In genomic region chr17:48593840-48594411, GRCh38 we compare ENCODE assay signal across 8 cellular contexts. TPM values are rescaled to one million over a fixed set of nuclear protein-coding genes. Genes with fewer than 3 reads are reported as not detected.
DNase-seq lines count a peak whose midpoint lies in the region; ATAC-seq, FAIRE-seq and TF ChIP-seq lines count a peak whose summit lies in the region.

No MANE protein-coding gene starts in this region.

- H3K14ac ChIP-seq in neuronal stem cell (ENCODE audit: low read length) = no peak overlapping the region

- H3K79me1 ChIP-seq in neuronal stem cell (ENCODE audit: low read depth, low read length) = no peaks in the 10 kb centered on the region

- H2AK5ac ChIP-seq in neuronal stem cell (ENCODE audit: low read depth, low read length) = no peak overlapping the region

- H3K27ac ChIP-seq in HUES6 (ENCODE audit: low read depth, low read length) (no peak overlapping the region; the same call in 1 of the 2 replicates), fibroblast of lung (ENCODE audit: insufficient read depth, low read length) (peak overlapping the region; percentile 98), neuronal stem cell (replicated peaks; ENCODE audit: low read length) (no peak overlapping the region), tibial artery (no peak overlapping the region)

- no peaks in the 10 kb centered on the region for H4K20me1 ChIP-seq in fibroblast of lung (ENCODE audit: control insufficient read depth, extremely low read depth, insufficient read depth, low read length)

- H3K27me3 ChIP-seq in HUES6 (ENCODE audit: control insufficient read depth, insufficient read depth, low read length) = peaks cover 100% of the 10 kb centered on the region
- H3K27me3 ChIP-seq in fibroblast of lung (ENCODE audit: control insufficient read depth, insufficient read depth, low read length) = no peaks in the 10 kb centered on the region
- H3K27me3 ChIP-seq in neuronal stem cell (ENCODE audit: control insufficient read depth in 3 of 3, insufficient read depth in 3 of 3, low read depth in 1 of 3, low read length in 3 of 3) = peaks cover 67 to 100% (median 100%) of the 10 kb centered on the region in 3 experiments
- H3K27me3 ChIP-seq in tibial artery = peaks cover 0 to 94% of the 10 kb centered on the region in 2 donors

- no peak overlapping the region for H4K8ac ChIP-seq in neuronal stem cell (ENCODE audit: low read depth, low read length)

- H4K91ac ChIP-seq in neuronal stem cell (ENCODE audit: low read depth, low read length, poor library complexity) = no peak overlapping the region

- H3K4me1 ChIP-seq in HUES6 (ENCODE audit: control insufficient read depth, insufficient read depth, low read length) (peaks cover 45% of the 10 kb centered on the region), fibroblast of lung (ENCODE audit: control insufficient read depth, extremely low read depth, insufficient read depth, low read length) (peaks cover 4% of the 10 kb centered on the region), neuronal stem cell (ENCODE audit: control insufficient read depth in 2 of 2, insufficient read depth in 1 of 2, low read depth in 1 of 2, low read length in 2 of 2) (no peaks in the 10 kb centered on the region), tibial artery (peaks cover 0 to 40% (median 25%) of the 10 kb centered on the region in 4 donors)

- DNase-seq in D721Med (ENCODE audit: insufficient read length, low spot score) (peak; percentile 64), OCI-M1 (lab: John Stamatoyannopoulos, UW) (peak; percentile 95), activated T-cell treated with anti-CD3 and anti-CD28 coated beads for 48 hours (ENCODE audit: low read depth) (peak; percentile 84), fibroblast of lung (ENCODE audit: low read depth in 2 of 2) (peak; percentile 87 to 100), neuronal stem cell (ENCODE audit: low spot score) (peak; percentile 76), tibial artery (peak in 1 of 2 donors; percentile 47)

- no peak overlapping the region for H2BK12ac ChIP-seq in neuronal stem cell (ENCODE audit: low read length)

- no peak overlapping the region for H3K18ac ChIP-seq in neuronal stem cell (ENCODE audit: low read length)

- no peak overlapping the region for H3K4ac ChIP-seq in neuronal stem cell (ENCODE audit: low read length)

- H3K23ac ChIP-seq in neuronal stem cell (ENCODE audit: low read depth, low read length, poor library complexity) = no peak overlapping the region

- intact Hi-C loops in tibial artery (cut with DNase I; ENCODE audit: low total_unique reads) = no loop called here

- H3K9ac ChIP-seq in HUES6 (ENCODE audit: low read length) = peak overlapping the region; percentile 87
- peak overlapping the region; percentile 32 for H3K9ac ChIP-seq in fibroblast of lung (ENCODE audit: insufficient read depth, low read length)
- H3K9ac ChIP-seq in neuronal stem cell (ENCODE audit: low read depth, low read length, poor library complexity) = no peak overlapping the region

- peak overlapping the region; percentile 57 for H3K4me3 ChIP-seq in HUES6 (ENCODE audit: low read depth, low read length)
- peak overlapping the region; percentile 83 to 98 (median 92) for H3K4me3 ChIP-seq in fibroblast of lung (replicated peaks in 1 of 4; ENCODE audit: control extremely low read depth in 1 of 4, insufficient read depth in 1 of 4, low read depth in 3 of 4, low read length in 4 of 4)
- H3K4me3 ChIP-seq in neuronal stem cell (ENCODE audit: low read length in 2 of 2) = no peak overlapping the region
- peak overlapping the region; percentile 10 to 40 for H3K4me3 ChIP-seq in tibial artery

- H2BK5ac ChIP-seq in neuronal stem cell (ENCODE audit: low read length) = no peak overlapping the region

- peak overlapping the region; percentile 95 for H3K4me2 ChIP-seq in fibroblast of lung (ENCODE audit: extremely low read depth, insufficient read depth, low read length)
- no peak overlapping the region for H3K4me2 ChIP-seq in neuronal stem cell (ENCODE audit: insufficient read depth, low read length, poor library complexity, severe bottlenecking)

- no peak overlapping the region for H2BK15ac ChIP-seq in neuronal stem cell (ENCODE audit: low read length)

- H3K9me3 ChIP-seq in HUES6 (ENCODE audit: control insufficient read depth, insufficient read depth, low read depth, low read length) (no peaks in the 10 kb centered on the region), fibroblast of lung (ENCODE audit: control insufficient read depth, insufficient read depth, low read depth, low read length) (no peaks in the 10 kb centered on the region), neuronal stem cell (replicated peaks in 1 of 2; ENCODE audit: control insufficient read depth in 2 of 2, insufficient read depth in 1 of 2, low read depth in 1 of 2, low read length in 2 of 2) (peaks cover 0 to 4% of the 10 kb centered on the region in 2 donors), tibial artery (no peaks in the 10 kb centered on the region)

- H2BK120ac ChIP-seq in neuronal stem cell (ENCODE audit: low read depth, low read length) = no peak overlapping the region

- no peak for FAIRE-seq in D721Med (lab: Jason Lieb, UNC)

- no peak for ATAC-seq in HG02571 (IDR thresholded peaks at IDR 0.05; ENCODE audit: unreplicated experiment)

- H3K79me2 ChIP-seq in fibroblast of lung (ENCODE audit: control insufficient read depth, insufficient read depth, low read length) = peaks cover 97% of the 10 kb centered on the region

- no peaks in the 10 kb centered on the region; the same call in 1 of the 2 replicates for H3K36me3 ChIP-seq in HUES6 (ENCODE audit: control insufficient read depth, insufficient read depth, low read length)
- H3K36me3 ChIP-seq in fibroblast of lung (ENCODE audit: control insufficient read depth, insufficient read depth, low read length) = peaks cover 4% of the 10 kb centered on the region
- H3K36me3 ChIP-seq in neuronal stem cell (replicated peaks in 1 of 2; ENCODE audit: control insufficient read depth in 2 of 2, insufficient read depth in 2 of 2, low read length in 2 of 2) = no peaks in the 10 kb centered on the region
- no peaks in the 10 kb centered on the region for H3K36me3 ChIP-seq in tibial artery

- TF ChIP-seq CTCF in D721Med (IDR thresholded peaks at IDR 0.05; ENCODE audit: insufficient read depth, missing control alignments) = peak; percentile 87
- TF ChIP-seq CTCF in fibroblast of lung (conservative IDR thresholded peaks at IDR 0.05 in 1 of 2, IDR thresholded peaks at IDR 0.05 in 1 of 2; ENCODE audit: low read depth in 1 of 2, low read length in 2 of 2) = peak; percentile 79 to 90
- TF ChIP-seq CTCF in tibial artery (IDR thresholded peaks at IDR 0.05) = peak; percentile 89 to 92

- no peak overlapping the region for H2AFZ ChIP-seq in fibroblast of lung (ENCODE audit: low read length)
- H2AFZ ChIP-seq in neuronal stem cell (ENCODE audit: low read length) = no peak overlapping the region

- no CpG with 5 or more reads among the region's 30 CpGs for WGBS in neuronal stem cell (ENCODE audit: extremely low coverage in 2 of 2, insufficient read length in 2 of 2, insufficient replicate concordance in 1 of 2), 2 donors

RNA-seq across cellular contexts. Expression of gene HOXB5, which starts 0.3 kb away (rescaled TPM):
- 1.0 and 2.1 TPM in 2 replicates for total RNA-seq in fibroblast of lung
- polyA plus RNA-seq in fibroblast of lung = 9.4 and 17.2 TPM in 2 replicates
- 24.6 and 41.8 TPM in 2 replicates for polyA plus RNA-seq in fibroblast of lung (2012)
- 3.8 and 5.5 TPM in 2 replicates for polyA minus RNA-seq in fibroblast of lung (ENCODE audit: low replicate concordance)
- not detected for polyA plus RNA-seq in neuronal stem cell (2013, experiment 1 of 2)
- not detected for polyA plus RNA-seq in neuronal stem cell (2013, experiment 2 of 2)

RNA-seq across cellular contexts. Expression of gene HOXB3, which starts 3.9 kb away (rescaled TPM):
- total RNA-seq in fibroblast of lung = 15.7 and 28.6 TPM in 2 replicates
- polyA plus RNA-seq in fibroblast of lung = 15.7 and 19.5 TPM in 2 replicates
- 20.9 and 25.3 TPM in 2 replicates for polyA plus RNA-seq in fibroblast of lung (2012)
- 3.5 and 4.9 TPM in 2 replicates for polyA minus RNA-seq in fibroblast of lung (ENCODE audit: low replicate concordance)
- polyA plus RNA-seq in neuronal stem cell (2013, experiment 1 of 2) = not detected
- not detected for polyA plus RNA-seq in neuronal stem cell (2013, experiment 2 of 2)

RNA-seq across cellular contexts. Expression of gene HOXB6, which starts 10.9 kb away (rescaled TPM):
- total RNA-seq in fibroblast of lung = 10.5 and 16.2 TPM in 2 replicates
- polyA plus RNA-seq in fibroblast of lung = 28.9 and 42.1 TPM in 2 replicates
- polyA plus RNA-seq in fibroblast of lung (2012) = 36.4 and 58.8 TPM in 2 replicates
- polyA minus RNA-seq in fibroblast of lung (ENCODE audit: low replicate concordance) = 33.2 and 59.3 TPM in 2 replicates
- not detected for polyA plus RNA-seq in neuronal stem cell (2013, experiment 1 of 2)
- polyA plus RNA-seq in neuronal stem cell (2013, experiment 2 of 2) = not detected

RNA-seq across cellular contexts. Expression of gene HOXB4, which starts 15.8 kb away (rescaled TPM):
- 6.2 and 8.9 TPM in 2 replicates for total RNA-seq in fibroblast of lung
- polyA plus RNA-seq in fibroblast of lung = 3.4 and 3.8 TPM in 2 replicates
- 4.5 and 5.6 TPM in 2 replicates for polyA plus RNA-seq in fibroblast of lung (2012)
- 3.8 and 5.0 TPM in 2 replicates for polyA minus RNA-seq in fibroblast of lung (ENCODE audit: low replicate concordance)
- polyA plus RNA-seq in neuronal stem cell (2013, experiment 1 of 2) = not detected
- not detected for polyA plus RNA-seq in neuronal stem cell (2013, experiment 2 of 2)

RNA-seq across cellular contexts. Expression of gene HOXB7, which starts 16.9 kb away (rescaled TPM):
- total RNA-seq in fibroblast of lung = 6.4 and 7.4 TPM in 2 replicates
- 11.8 and 12.7 TPM in 2 replicates for polyA plus RNA-seq in fibroblast of lung
- polyA plus RNA-seq in fibroblast of lung (2012) = 14.5 and 15.9 TPM in 2 replicates
- polyA minus RNA-seq in fibroblast of lung (ENCODE audit: low replicate concordance) = 2.6 and 3.3 TPM in 2 replicates
- not detected for polyA plus RNA-seq in neuronal stem cell (2013, experiment 1 of 2)
- not detected for polyA plus RNA-seq in neuronal stem cell (2013, experiment 2 of 2)

Comparison
In these comparisons a context has a peak if more than half of its experiments do, and no peak if none do; other contexts are left out.
1. H3K4me3 ChIP-seq: peak in HUES6 (single experiment), fibroblast of lung (4 of 4) and tibial artery (2 of 2); none in neuronal stem cell (0 of 2).
2. Peak in every context shown above with its lines, with median percentiles within 50 percentile points of each other: CTCF ChIP-seq.